29 cellular contexts compared by ENCODE assay signal in the genomic region with DNA sequence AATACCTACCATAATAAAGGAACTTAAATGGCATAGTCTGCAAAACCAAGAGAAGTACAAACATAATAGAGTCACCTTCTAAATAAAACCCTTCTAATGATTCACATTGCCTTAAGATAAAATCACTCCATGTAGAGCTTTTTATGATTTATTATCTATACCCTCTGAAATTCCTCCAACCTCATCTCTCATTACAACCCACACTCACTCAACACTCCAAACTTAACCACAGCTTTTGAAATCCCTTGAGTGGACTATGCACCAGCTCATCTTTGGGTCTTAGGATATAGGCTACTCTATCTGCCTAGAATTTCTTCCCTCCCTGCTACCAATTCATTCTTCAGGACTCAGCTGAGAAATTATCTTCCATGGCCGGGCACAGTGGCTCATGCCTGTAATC.
"Had no signal": no experiment of that assay in that cellular context is flagged by ENCODE, and none has a peak within 500 bp of the region (broad histone marks: within the 10 kb centered on the region; RNA-seq: fewer than 3 reads in every experiment).

No MANE protein-coding gene starts in this region.

- DNase-seq: stimulated activated CD4-positive, alpha-beta T cell treated with anti-CD3 and anti-CD28 coated beads, Interleukin-2, amount 100 ng/mL, for 48 hours; stimulated activated CD4-positive, alpha-beta T cell treated with anti-CD3 and anti-CD28 coated beads, Interleukin-4, amount 100 ng/mL, for 1 hour; stimulated activated CD4-positive, alpha-beta T cell treated with anti-CD3 and anti-CD28 coated beads, Interleukin-4, amount 100 ng/mL, for 24 hours; stimulated activated CD4-positive, alpha-beta T cell treated with anti-CD3 and anti-CD28 coated beads, Interleukin-4, amount 100 ng/mL, for 4 hours; stimulated activated CD8-positive, alpha-beta memory T cell treated with anti-CD3 and anti-CD28 coated beads, Interleukin-4, amount 100 ng/mL, for 48 hours; stimulated activated naive B cell treated with anti-CD40 and anti-IgM and Interleukin-4, amounts not matched to agents 10 μg/mL and 1 μg/mL and 100 μg/mL, for 72 hours; stimulated activated naive CD4-positive, alpha-beta T cell; stimulated activated naive CD4-positive, alpha-beta T cell treated with Interleukin-2 at 50 U/mL for 16 hours; stimulated activated naive CD8-positive, alpha-beta T cell treated with anti-CD3 and anti-CD28 coated beads, Interleukin-15, amount 100 ng/mL, for 72 hours; stimulated activated naive CD8-positive, alpha-beta T cell treated with anti-CD3 and anti-CD28 coated beads, Interleukin-15, Interleukin-2, amounts not matched to agents 100 U/mL and 50 U/mL, for 24 hours; stomach; substantia nigra; testis; thyroid gland; tibial artery; transverse colon; trophoblast cell; upper lobe of left lung; upper lobe of right lung; uterus had no signal

- H3K4me3 Mint-ChIP-seq: stimulated activated effector memory CD8-positive, alpha-beta T cell treated with anti-CD3 and anti-CD28 coated beads, Interleukin-12 subunit alpha, Interleukin-12 subunit beta, amount 100 ng/mL, for 72 hours; stimulated activated memory B cell treated with anti-CD40 and anti-IgM and Interleukin-4, amounts not matched to agents 10 μg/mL and 1 μg/mL and 100 μg/mL, for 72 hours; stimulated activated naive B cell treated with anti-CD40 and anti-IgM and Interleukin-4, amounts not matched to agents 10 μg/mL and 1 μg/mL and 100 μg/mL, for 72 hours; stimulated activated naive CD8-positive, alpha-beta T cell treated with anti-CD3 and anti-CD28 coated beads, Interleukin-15, amount 100 ng/mL, for 72 hours; stimulated activated naive CD8-positive, alpha-beta T cell treated with anti-CD3 and anti-CD28 coated beads, Interleukin-15, Interleukin-2, amounts not matched to agents 100 ng/mL and 50 ng/mL, for 24 hours; type B pancreatic cell had no signal

- H3K4me3 ChIP-seq: stomach, suprapubic skin, testis, thoracic aorta, thyroid gland, tibial artery, tibial nerve, transverse colon, upper lobe of left lung, upper lobe of right lung, uterus, vagina had no signal

- H3K36me3 ChIP-seq: stomach, suprapubic skin, thoracic aorta, thyroid gland, tibial artery, tibial nerve, transverse colon, upper lobe of left lung, upper lobe of right lung, uterus, vagina had no signal

- H3K4me1 ChIP-seq: stomach, suprapubic skin, testis, thyroid gland, tibial artery, tibial nerve, upper lobe of right lung, uterus, vagina had no signal

- ATAC-seq: stimulated activated effector memory CD8-positive, alpha-beta T cell treated with anti-CD3 and anti-CD28 coated beads, Interleukin-12 subunit alpha, Interleukin-12 subunit beta, amount 100 ng/mL, for 72 hours; stimulated activated memory B cell treated with anti-CD40 and anti-IgM and Interleukin-4, amounts not matched to agents 10 μg/mL and 1 μg/mL and 100 μg/mL, for 72 hours; stimulated activated naive B cell treated with anti-CD40 and anti-IgM and Interleukin-4, amounts not matched to agents 10 μg/mL and 1 μg/mL and 100 μg/mL, for 72 hours; stimulated activated naive CD8-positive, alpha-beta T cell treated with anti-CD3 and anti-CD28 coated beads, Interleukin-15, amount 100 ng/mL, for 72 hours; stimulated activated naive CD8-positive, alpha-beta T cell treated with anti-CD3 and anti-CD28 coated beads, Interleukin-15, Interleukin-2, amounts not matched to agents 100 U/mL and 50 U/mL, for 24 hours; upper lobe of right lung had no signal

- H3K27me3 ChIP-seq: stomach, suprapubic skin, testis, thyroid gland, tibial artery, tibial nerve, transverse colon, upper lobe of left lung, upper lobe of right lung, uterus, vagina had no signal

- H3K36me3 Mint-ChIP-seq: stimulated activated effector memory CD8-positive, alpha-beta T cell treated with anti-CD3 and anti-CD28 coated beads, Interleukin-12 subunit alpha, Interleukin-12 subunit beta, amount 100 ng/mL, for 72 hours; stimulated activated memory B cell treated with anti-CD40 and anti-IgM and Interleukin-4, amounts not matched to agents 10 μg/mL and 1 μg/mL and 100 μg/mL, for 72 hours; stimulated activated naive B cell treated with anti-CD40 and anti-IgM and Interleukin-4, amounts not matched to agents 10 μg/mL and 1 μg/mL and 100 μg/mL, for 72 hours; type B pancreatic cell had no signal

- H3K4me1 Mint-ChIP-seq: stimulated activated effector memory CD8-positive, alpha-beta T cell treated with anti-CD3 and anti-CD28 coated beads, Interleukin-12 subunit alpha, Interleukin-12 subunit beta, amount 100 ng/mL, for 72 hours; stimulated activated memory B cell treated with anti-CD40 and anti-IgM and Interleukin-4, amounts not matched to agents 10 μg/mL and 1 μg/mL and 100 μg/mL, for 72 hours; stimulated activated naive B cell treated with anti-CD40 and anti-IgM and Interleukin-4, amounts not matched to agents 10 μg/mL and 1 μg/mL and 100 μg/mL, for 72 hours; stimulated activated naive CD8-positive, alpha-beta T cell treated with anti-CD3 and anti-CD28 coated beads, Interleukin-15, amount 100 ng/mL, for 72 hours had no signal

- H3K27ac Mint-ChIP-seq: stimulated activated effector memory CD8-positive, alpha-beta T cell treated with anti-CD3 and anti-CD28 coated beads, Interleukin-12 subunit alpha, Interleukin-12 subunit beta, amount 100 ng/mL, for 72 hours; stimulated activated memory B cell treated with anti-CD40 and anti-IgM and Interleukin-4, amounts not matched to agents 10 μg/mL and 1 μg/mL and 100 μg/mL, for 72 hours; stimulated activated naive B cell treated with anti-CD40 and anti-IgM and Interleukin-4, amounts not matched to agents 10 μg/mL and 1 μg/mL and 100 μg/mL, for 72 hours; stimulated activated naive CD8-positive, alpha-beta T cell treated with anti-CD3 and anti-CD28 coated beads, Interleukin-15, amount 100 ng/mL, for 72 hours; stimulated activated naive CD8-positive, alpha-beta T cell treated with anti-CD3 and anti-CD28 coated beads, Interleukin-15, Interleukin-2, amounts not matched to agents 100 ng/mL and 50 ng/mL, for 24 hours; type B pancreatic cell had no signal

- H3K9me3 ChIP-seq: stomach, suprapubic skin, testis, thoracic aorta, thyroid gland, tibial artery, tibial nerve, transverse colon, upper lobe of left lung, upper lobe of right lung, uterus, vagina had no signal

- H3K27ac ChIP-seq: stomach, suprapubic skin, testis, thoracic aorta, thyroid gland, tibial artery, tibial nerve, transverse colon, upper lobe of left lung, upper lobe of right lung, uterus, vagina had no signal

- FAIRE-seq: urothelium cell line had no signal

- H3K9me3 Mint-ChIP-seq: stimulated activated effector memory CD8-positive, alpha-beta T cell treated with anti-CD3 and anti-CD28 coated beads, Interleukin-12 subunit alpha, Interleukin-12 subunit beta, amount 100 ng/mL, for 72 hours; stimulated activated memory B cell treated with anti-CD40 and anti-IgM and Interleukin-4, amounts not matched to agents 10 μg/mL and 1 μg/mL and 100 μg/mL, for 72 hours; stimulated activated naive B cell treated with anti-CD40 and anti-IgM and Interleukin-4, amounts not matched to agents 10 μg/mL and 1 μg/mL and 100 μg/mL, for 72 hours; stimulated activated naive CD8-positive, alpha-beta T cell treated with anti-CD3 and anti-CD28 coated beads, Interleukin-15, Interleukin-2, amounts not matched to agents 100 ng/mL and 50 ng/mL, for 24 hours had no signal
